ENCODE assay signal across 11 cellular contexts in genomic region chr19:31347356-31347755, GRCh38. TPM values are rescaled to one million over a fixed set of nuclear protein-coding genes. Genes with fewer than 3 reads are reported as not detected.
A peak's percentile ranks its signal among the peaks of the same experiment; 100 is the strongest.
DNase-seq lines count a peak whose midpoint lies in the region; ATAC-seq and TF ChIP-seq lines count a peak whose summit lies in the region.
"Had no signal": no experiment of that assay in that cellular context is flagged by ENCODE, and none has a peak within 500 bp of the region (broad histone marks: within the 10 kb centered on the region; RNA-seq: fewer than 3 reads in every experiment).

No MANE protein-coding gene starts in this region.

- peaks cover 52% of the 10 kb centered on the region for H3K27me3 Mint-ChIP-seq in activated T-helper 2 cell treated with anti-CD3 and anti-CD28 coated beads, Interferon-gamma antibody, Interleukin-2, Interleukin-4, amounts not matched to agents 10 μg/mL and 5 μg/mL and 100 μg/mL, durations not matched to agents 14 hours and 24 hours and 36 hours (ENCODE audit: low read depth)
- peaks cover 18 to 22% (median 20%) of the 10 kb centered on the region in 3 donors for H3K27me3 Mint-ChIP-seq in immature natural killer cell (ENCODE audit: low read depth in 3 of 3)

- H3K4me3 Mint-ChIP-seq in activated T-helper 2 cell treated with anti-CD3 and anti-CD28 coated beads, Interferon-gamma antibody, Interleukin-2, Interleukin-4, amounts not matched to agents 10 μg/mL and 5 μg/mL and 100 μg/mL, durations not matched to agents 14 hours and 24 hours and 36 hours (ENCODE audit: low read depth) = peak overlapping the region; percentile 17
- H3K4me3 Mint-ChIP-seq in immature natural killer cell = peak overlapping the region; percentile 81 to 90 (median 86)
- H3K4me3 Mint-ChIP-seq in stimulated activated effector memory CD8-positive, alpha-beta T cell treated with anti-CD3 and anti-CD28 coated beads, Interleukin-12 subunit alpha, Interleukin-12 subunit beta, amount 100 ng/mL, for 72 hours = peak overlapping the region; percentile 80

- no peaks in the 10 kb centered on the region for H3K27me3 ChIP-seq in SK-N-SH (ENCODE audit: insufficient read depth)

- peak overlapping the region; percentile 85 to 97; a peak in 3 of 4 replicates for H3K4me3 ChIP-seq in SK-N-SH (ENCODE audit: low read depth in 2 of 2, low read length in 1 of 2)

- no peaks in the 10 kb centered on the region for H3K9me3 Mint-ChIP-seq in activated T-helper 2 cell treated with anti-CD3 and anti-CD28 coated beads, Interferon-gamma antibody, Interleukin-2, Interleukin-4, amounts not matched to agents 10 μg/mL and 5 μg/mL and 100 μg/mL, durations not matched to agents 14 hours and 24 hours and 36 hours
- peaks cover 0 to 3% (median 0%) of the 10 kb centered on the region in 6 donors for H3K9me3 Mint-ChIP-seq in immature natural killer cell
- no peaks in the 10 kb centered on the region for H3K9me3 Mint-ChIP-seq in stimulated activated effector memory CD8-positive, alpha-beta T cell treated with anti-CD3 and anti-CD28 coated beads, Interleukin-12 subunit alpha, Interleukin-12 subunit beta, amount 100 ng/mL, for 72 hours

- peaks cover 75% of the 10 kb centered on the region for H3K79me2 ChIP-seq in SK-N-SH (ENCODE audit: insufficient read depth)

- CTCF ChIA-PET in SK-N-SH (lab: Yijun Ruan, JAX) = interaction anchor here (1.1 to 2.3 kb wide), 7 partner anchors 32 to 877 kb away, joined by 3 to 7 read pairs (median 6); no protein-coding TSS in a partner anchor

- H3F3A ChIP-seq in SK-N-SH (replicated peaks; ENCODE audit: insufficient read depth) = no peaks in the 10 kb centered on the region

- TF ChIP-seq CTCF in SK-N-SH (IDR thresholded peaks at IDR 0.05) = no peak

- TF ChIP-seq RAD21 in SK-N-SH (IDR thresholded peaks at IDR 0.05; ENCODE audit: low read length) = no peak

- H3K9ac ChIP-seq in SK-N-SH = peak overlapping the region; percentile 73; the same call in 1 of the 2 replicates

- 82% methylated on average over 3 of the region's 3 CpGs for WGBS in SK-N-SH (ENCODE audit: low lambda C conversion rate)

- POLR2A ChIA-PET in SK-N-SH (lab: Yijun Ruan, JAX) = interaction anchor here (0.6 to 2.6 kb wide), 3 partner anchors 9 to 720 kb away, joined by 3 to 6 read pairs (median 4); no protein-coding TSS in a partner anchor

- peaks cover 36 to 50% of the 10 kb centered on the region in 2 experiments for H3K4me1 ChIP-seq in SK-N-SH (ENCODE audit: control insufficient read depth in 1 of 2, insufficient read depth in 2 of 2, low read depth in 1 of 2, low read length in 1 of 2)

- no peak for DNase-seq in SK-N-SH
- DNase-seq in activated T-helper 2 cell treated with anti-CD3 and anti-CD28 coated beads, Interferon-gamma antibody, Interleukin-2, Interleukin-4, amounts not matched to agents 10 μg/mL and 5 μg/mL and 100 μg/mL, durations not matched to agents 14 hours and 24 hours and 36 hours (ENCODE audit: low spot score) = no peak
- DNase-seq in immature natural killer cell = no peak
- DNase-seq in stimulated activated effector memory CD8-positive, alpha-beta T cell treated with anti-CD3 and anti-CD28 coated beads, Interleukin-12 subunit alpha, Interleukin-12 subunit beta, amount 100 ng/mL, for 72 hours (ENCODE audit: low spot score in 2 of 2) = no peak
- DNase-seq in posterior cingulate gyrus = no peak
- DNase-seq: activated T-cell treated with anti-CD3 and anti-CD28 coated beads for 4 hours, T1000 had no signal

- H3K9me2 ChIP-seq in SK-N-SH = no peaks in the 10 kb centered on the region

- no peaks in the 10 kb centered on the region for H3K9me3 ChIP-seq in SK-N-SH

- intact Hi-C loops in activated T-helper 2 cell treated with anti-CD3 and anti-CD28 coated beads, Interferon-gamma antibody, Interleukin-2, Interleukin-4, amounts not matched to agents 10 μg/mL and 5 μg/mL and 100 μg/mL, durations not matched to agents 14 hours and 24 hours and 36 hours (cut with micrococcal nuclease) = loop anchor here (5.0 kb wide), 1 partner anchor 1820 kb away; the partner anchor contains the start of gene VSTM2B
- intact Hi-C loops in posterior cingulate gyrus (cut with DNase I) = no loop called here

- peak overlapping the region; percentile 75 for H3K4me2 ChIP-seq in SK-N-SH

- peaks cover 0 to 3% of the 10 kb centered on the region in 2 experiments for H3K36me3 ChIP-seq in SK-N-SH (replicated peaks in 1 of 2; ENCODE audit: control insufficient read depth in 1 of 2, insufficient read depth in 2 of 2, low read length in 1 of 2)

- H3K27ac Mint-ChIP-seq in activated T-helper 2 cell treated with anti-CD3 and anti-CD28 coated beads, Interferon-gamma antibody, Interleukin-2, Interleukin-4, amounts not matched to agents 10 μg/mL and 5 μg/mL and 100 μg/mL, durations not matched to agents 14 hours and 24 hours and 36 hours = no peak overlapping the region
- no peak overlapping the region for H3K27ac Mint-ChIP-seq in immature natural killer cell
- H3K27ac Mint-ChIP-seq in stimulated activated effector memory CD8-positive, alpha-beta T cell treated with anti-CD3 and anti-CD28 coated beads, Interleukin-12 subunit alpha, Interleukin-12 subunit beta, amount 100 ng/mL, for 72 hours = no peak overlapping the region

- no peak overlapping the region for H2AFZ ChIP-seq in SK-N-SH (ENCODE audit: low read depth)

- peaks cover 27% of the 10 kb centered on the region for H4K20me1 ChIP-seq in SK-N-SH (ENCODE audit: insufficient read depth)

- peaks cover 11% of the 10 kb centered on the region for H3K4me1 Mint-ChIP-seq in activated T-helper 2 cell treated with anti-CD3 and anti-CD28 coated beads, Interferon-gamma antibody, Interleukin-2, Interleukin-4, amounts not matched to agents 10 μg/mL and 5 μg/mL and 100 μg/mL, durations not matched to agents 14 hours and 24 hours and 36 hours (ENCODE audit: low read depth)
- H3K4me1 Mint-ChIP-seq in immature natural killer cell = peaks cover 22 to 24% of the 10 kb centered on the region in 2 donors
- H3K4me1 Mint-ChIP-seq in stimulated activated effector memory CD8-positive, alpha-beta T cell treated with anti-CD3 and anti-CD28 coated beads, Interleukin-12 subunit alpha, Interleukin-12 subunit beta, amount 100 ng/mL, for 72 hours = peaks cover 25% of the 10 kb centered on the region

- TF ChIP-seq EP300 in SK-N-SH (IDR thresholded peaks at IDR 0.05; ENCODE audit: borderline replicate concordance in 1 of 2, low read depth in 1 of 2, low read length in 1 of 2) = no peak

- ATAC-seq in SK-N-SH treated with all-trans-retinoic acid at 6 μM for 48 hours (no peak), HG02852 (IDR thresholded peaks at IDR 0.05; ENCODE audit: unreplicated experiment) (no peak), HG02973 (IDR thresholded peaks at IDR 0.05; ENCODE audit: unreplicated experiment) (no peak)
- no peak for ATAC-seq in stimulated activated effector memory CD8-positive, alpha-beta T cell treated with anti-CD3 and anti-CD28 coated beads, Interleukin-12 subunit alpha, Interleukin-12 subunit beta, amount 100 ng/mL, for 72 hours

- H3K27ac ChIP-seq in SK-N-SH (ENCODE audit: low read depth in 2 of 2, low read length in 1 of 2) = peak overlapping the region in 1 of 2 experiments; percentile 74; a peak in 1 of 4 replicates
- H3K27ac ChIP-seq: 22Rv1 had no signal

- H3K36me3 Mint-ChIP-seq in activated T-helper 2 cell treated with anti-CD3 and anti-CD28 coated beads, Interferon-gamma antibody, Interleukin-2, Interleukin-4, amounts not matched to agents 10 μg/mL and 5 μg/mL and 100 μg/mL, durations not matched to agents 14 hours and 24 hours and 36 hours (ENCODE audit: low read depth) = peaks cover 5% of the 10 kb centered on the region
- H3K36me3 Mint-ChIP-seq in immature natural killer cell = no peaks in the 10 kb centered on the region
- H3K36me3 Mint-ChIP-seq in stimulated activated effector memory CD8-positive, alpha-beta T cell treated with anti-CD3 and anti-CD28 coated beads, Interleukin-12 subunit alpha, Interleukin-12 subunit beta, amount 100 ng/mL, for 72 hours = peaks cover 6% of the 10 kb centered on the region

TF ChIP-seq in SK-N-SH, 30 proteins besides CTCF, POLR2A, EP300 and RAD21 (continues in another document):
- TF ChIP-seq RFX5 (IDR thresholded peaks at IDR 0.05; ENCODE audit: low read length) (no peak), PBX3 (IDR thresholded peaks at IDR 0.05) (no peak), SMC3 (IDR thresholded peaks at IDR 0.05; ENCODE audit: low read depth, low read length) (no peak), MXI1 (IDR thresholded peaks at IDR 0.05; ENCODE audit: low read depth, low read length) (no peak), CHD2 (IDR thresholded peaks at IDR 0.05; ENCODE audit: low read length, partially characterized antibody) (no peak)

TF ChIP-seq in SK-N-SH treated with all-trans-retinoic acid at 6 μM for 48 hours, 23 proteins besides CTCF, POLR2A, EP300 and RAD21 (continues in another document):
- no peak for TF ChIP-seq ARNTL (CRISPR knock-in tag; IDR thresholded peaks at IDR 0.05; ENCODE audit: borderline replicate concordance, low read depth)
- no peak for TF ChIP-seq RARB (CRISPR knock-in tag; IDR thresholded peaks at IDR 0.05)
- no peak for TF ChIP-seq ZNF8 (CRISPR knock-in tag; IDR thresholded peaks at IDR 0.05)
- no peak for TF ChIP-seq TOX (CRISPR knock-in tag; IDR thresholded peaks at IDR 0.05; ENCODE audit: borderline replicate concordance)

RNA-seq across cellular contexts. Expression of gene TSHZ3, which starts 1.9 kb away (rescaled TPM):
- 3.0 and 3.3 TPM in 2 replicates for polyA plus RNA-seq in SK-N-SH (2012; rRNA removed)
- polyA plus RNA-seq in SK-N-SH (2012; cell fraction: cytosol; rRNA removed) = 2.5 and 2.8 TPM in 2 replicates
- 13.7 and 14.0 TPM in 2 replicates for polyA plus RNA-seq in SK-N-SH (2012; cell fraction: nucleus; rRNA removed)
- 0.66 and 1.3 TPM in 2 replicates for total RNA-seq in activated T-helper 2 cell treated with anti-CD3 and anti-CD28 coated beads, Interferon-gamma antibody, Interleukin-2, Interleukin-4, amounts not matched to agents 10 μg/mL and 5 μg/mL and 100 μg/mL, durations not matched to agents 14 hours and 24 hours and 36 hours
- polyA plus RNA-seq in immature natural killer cell = 1 to 10 TPM in 2 of 3 donors, under 1 TPM in 1; 0.74 to 3.5 (median 1.5) TPM

Comparison
In these comparisons a context has a peak if more than half of its experiments do, and no peak if none do; other contexts are left out.
1. H3K4me3 Mint-ChIP-seq: peak in every context shown above with its lines; median percentile 86 in immature natural killer cell; 80 in stimulated activated effector memory CD8-positive, alpha-beta T cell treated with anti-CD3 and anti-CD28 coated beads, Interleukin-12 subunit alpha, Interleukin-12 subunit beta, amount 100 ng/mL, for 72 hours; 17 in activated T-helper 2 cell treated with anti-CD3 and anti-CD28 coated beads, Interferon-gamma antibody, Interleukin-2, Interleukin-4, amounts not matched to agents 10 μg/mL and 5 μg/mL and 100 μg/mL, durations not matched to agents 14 hours and 24 hours and 36 hours.